In the genomic region with DNA sequence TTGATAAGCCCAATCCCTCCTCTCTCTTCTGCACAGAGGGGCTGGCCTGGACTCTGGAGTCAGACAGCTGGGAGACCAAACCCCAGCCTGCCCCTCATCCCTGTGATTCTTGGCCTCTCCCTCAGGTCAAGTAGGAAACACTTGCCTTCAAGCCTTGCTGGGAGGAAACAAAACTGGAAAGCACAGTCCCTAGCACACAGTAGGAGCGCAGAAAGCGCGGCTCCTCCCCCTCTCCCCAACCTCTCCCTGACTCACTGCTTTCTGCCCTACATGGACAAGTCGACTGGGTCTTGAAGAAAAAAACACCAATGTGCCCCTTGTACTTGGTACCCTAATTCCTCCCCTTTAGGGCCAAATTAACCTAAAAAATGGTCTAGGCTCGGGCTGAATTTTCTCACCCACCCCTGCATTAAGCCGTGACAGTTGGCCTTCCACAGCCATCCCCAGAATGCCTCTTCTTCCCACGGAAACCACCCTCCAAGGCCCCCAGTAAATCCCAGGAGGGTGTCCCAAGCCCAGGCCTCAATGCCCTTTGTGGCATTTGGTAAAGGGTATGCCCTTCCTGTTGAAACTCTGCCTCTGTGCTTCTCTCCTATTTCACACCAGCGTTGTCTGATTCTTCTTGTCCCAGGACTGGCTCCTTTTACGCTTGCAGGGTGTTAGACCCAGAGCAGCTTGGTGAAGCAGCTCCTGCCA, we compare ENCODE assay signal across 19 cellular contexts.
DNase-seq lines count a peak whose midpoint lies in the region; ATAC-seq and TF ChIP-seq lines count a peak whose summit lies in the region.
"Had no signal": no experiment of that assay in that cellular context is flagged by ENCODE, and none has a peak within 500 bp of the region (broad histone marks: within the 10 kb centered on the region; RNA-seq: fewer than 3 reads in every experiment).

No MANE protein-coding gene starts in this region.

- ATAC-seq in GM19467 (IDR thresholded peaks at IDR 0.05; ENCODE audit: unreplicated experiment): no peak

- H3K4me3 ChIP-seq in HUES6 (ENCODE audit: low read depth, low read length) (no peak overlapping the region), neutrophil (ENCODE audit: low read depth in 1 of 2, low read length in 1 of 2) (peak overlapping the region; percentile 54), tibial artery (no peak overlapping the region)
- H3K4me3 ChIP-seq: SJCRH30 had no signal

- peak overlapping the region; percentile 47 for H3K9ac ChIP-seq in HUES6 (ENCODE audit: low read length)

- no peaks in the 10 kb centered on the region for H3K27me3 Mint-ChIP-seq in dendritic cell treated with granulocyte-macrophage colony-stimulating factor and Interleukin-4, amounts not matched to agents 40 ng/mL and 50 ng/mL, for 4 days
- H3K27me3 Mint-ChIP-seq: CD4-positive, alpha-beta T cell had no signal

- peaks cover 43% of the 10 kb centered on the region for H3K4me1 ChIP-seq in HUES6 (ENCODE audit: control insufficient read depth, insufficient read depth, low read length)
- peaks cover 43 to 57% of the 10 kb centered on the region in 2 experiments for H3K4me1 ChIP-seq in neutrophil (ENCODE audit: control insufficient read depth in 1 of 2, insufficient read depth in 1 of 2, low read depth in 1 of 2, low read length in 1 of 2)
- H3K4me1 ChIP-seq in tibial artery: no peaks in the 10 kb centered on the region

- no peaks in the 10 kb centered on the region for H3K36me3 ChIP-seq in HUES6 (ENCODE audit: control insufficient read depth, insufficient read depth, low read length)
- no peaks in the 10 kb centered on the region for H3K36me3 ChIP-seq in neutrophil
- H3K36me3 ChIP-seq in tibial artery: no peaks in the 10 kb centered on the region
- H3K36me3 ChIP-seq: SJCRH30 had no signal

- H3K9me3 ChIP-seq in HUES6 (ENCODE audit: control insufficient read depth, insufficient read depth, low read depth, low read length) (no peaks in the 10 kb centered on the region), neutrophil (no peaks in the 10 kb centered on the region), tibial artery (no peaks in the 10 kb centered on the region)
- H3K9me3 ChIP-seq: SJCRH30 had no signal

- no peaks in the 10 kb centered on the region for H3K9me3 Mint-ChIP-seq in dendritic cell treated with granulocyte-macrophage colony-stimulating factor and Interleukin-4, amounts not matched to agents 40 ng/mL and 50 ng/mL, for 4 days
- H3K9me3 Mint-ChIP-seq: CD4-positive, alpha-beta T cell had no signal

- no peaks in the 10 kb centered on the region for H3K36me3 Mint-ChIP-seq in dendritic cell treated with granulocyte-macrophage colony-stimulating factor and Interleukin-4, amounts not matched to agents 40 ng/mL and 50 ng/mL, for 4 days (ENCODE audit: low read depth)

- peaks cover 23% of the 10 kb centered on the region for H3K4me1 Mint-ChIP-seq in dendritic cell treated with granulocyte-macrophage colony-stimulating factor and Interleukin-4, amounts not matched to agents 40 ng/mL and 50 ng/mL, for 4 days (ENCODE audit: low read depth)

- DNase-seq in HCEC 1CT: no peak
- DNase-seq in NCI-H2196 (lab: John Stamatoyannopoulos, UW; ENCODE audit: unreplicated experiment): no peak
- no peak for DNase-seq in tibial artery
- DNase-seq: Calu3; CD4-positive, alpha-beta T cell; DMS79; Kasumi-1; MM.1S; NCI-H1092 treated with DMSO at 0.1 percent for 48 hours; NCI-H1694; NCI-H2107; NCI-H446; NCI-H69; RPMI8226; SJCRH30 had no signal

- H3K27ac ChIP-seq in HUES6 (ENCODE audit: low read depth, low read length) (peak overlapping the region; percentile 76; the same call in 1 of the 2 replicates), neutrophil (peak overlapping the region; percentile 95), tibial artery (no peak overlapping the region)
- H3K27ac ChIP-seq: SJCRH30 had no signal

- no peak overlapping the region for H3K4me3 Mint-ChIP-seq in dendritic cell treated with granulocyte-macrophage colony-stimulating factor and Interleukin-4, amounts not matched to agents 40 ng/mL and 50 ng/mL, for 4 days
- H3K4me3 Mint-ChIP-seq: CD4-positive, alpha-beta T cell had no signal

- intact Hi-C loops in dendritic cell treated with granulocyte-macrophage colony-stimulating factor and Interleukin-4, amounts not matched to agents 40 ng/mL and 50 ng/mL, for 4 days (cut with micrococcal nuclease): no loop called here
- intact Hi-C loops in tibial artery (cut with DNase I; ENCODE audit: low total_unique reads): no loop called here

- TF ChIP-seq CTCF in neutrophil (IDR thresholded peaks at IDR 0.05) (no peak), tibial artery (IDR thresholded peaks at IDR 0.05) (no peak)

- H3K27me3 ChIP-seq in HUES6 (ENCODE audit: control insufficient read depth, insufficient read depth, low read length) (no peaks in the 10 kb centered on the region), neutrophil (no peaks in the 10 kb centered on the region), tibial artery (no peaks in the 10 kb centered on the region)
- H3K27me3 ChIP-seq: SJCRH30 had no signal

- H3K27ac Mint-ChIP-seq in dendritic cell treated with granulocyte-macrophage colony-stimulating factor and Interleukin-4, amounts not matched to agents 40 ng/mL and 50 ng/mL, for 4 days: peak overlapping the region; percentile 84
- H3K27ac Mint-ChIP-seq: CD4-positive, alpha-beta T cell had no signal

Comparison
In these comparisons a context has a peak if more than half of its experiments do, and no peak if none do; other contexts are left out.
1. H3K27ac ChIP-seq: peak in HUES6 (single experiment) and neutrophil (single experiment); none in tibial artery (0 of 2).
2. H3K4me3 ChIP-seq: peak in neutrophil (2 of 2); none in HUES6 (single experiment) and tibial artery (0 of 2).